ENCODE assay signal across 19 cellular contexts in the genomic region with DNA sequence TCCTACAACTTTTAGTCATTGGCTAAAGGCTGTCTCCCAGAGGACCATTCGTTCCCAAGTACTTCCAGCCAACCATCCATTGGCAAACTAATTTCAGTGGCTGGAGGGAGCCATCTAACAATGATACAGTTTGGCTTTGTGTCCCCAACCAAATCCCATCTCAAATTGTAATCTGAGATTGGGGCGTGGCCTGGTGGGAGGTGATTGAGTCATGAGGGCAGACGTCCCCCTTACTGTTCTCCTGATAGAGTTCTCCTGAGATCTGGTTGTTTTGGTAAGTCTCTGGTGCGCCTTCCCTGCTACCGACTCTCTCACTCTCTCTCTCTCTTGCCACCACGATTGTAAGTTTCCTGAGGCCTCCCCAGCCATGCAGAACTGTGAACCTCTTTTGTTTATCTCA.
"Had no signal": no experiment of that assay in that cellular context is flagged by ENCODE, and none has a peak within 500 bp of the region (broad histone marks: within the 10 kb centered on the region; RNA-seq: fewer than 3 reads in every experiment).

No MANE protein-coding gene starts in this region.

- H3K27ac Mint-ChIP-seq: activated CD4-positive, alpha-beta T cell treated with anti-CD3 and anti-CD28 coated beads, Interleukin-2, amount 10 ng/mL, durations not matched to agents 7 days and 5 days; activated naive CD8-positive, alpha-beta T cell treated with anti-CD3 and anti-CD28 coated beads for 36 hours; activated T-helper 1 cell treated with anti-CD3 and anti-CD28 coated beads, Interleukin-12 subunit alpha, Interleukin-12 subunit beta, Interleukin-2, Interleukin-4 antibody, amounts not matched to agents 30 ng/mL and 10 ng/mL and 1 ng/mL, durations not matched to agents 14 hours and 24 hours and 36 hours; immature natural killer cell; nephron progenitor cell had no signal

- H3K4me3 ChIP-seq: coronary artery, prostate gland, transverse colon, vagina had no signal

- H3K9me3 ChIP-seq: prostate gland, transverse colon, vagina had no signal

- H3K36me3 ChIP-seq: brain microvascular endothelial cell, prostate gland, transverse colon, vagina had no signal

- FAIRE-seq: small intestine had no signal

- H3K36me3 Mint-ChIP-seq: immature natural killer cell had no signal

- H3K27me3 Mint-ChIP-seq: activated CD4-positive, alpha-beta T cell treated with anti-CD3 and anti-CD28 coated beads, Interleukin-2, amount 10 ng/mL, durations not matched to agents 7 days and 5 days; activated naive CD8-positive, alpha-beta T cell treated with anti-CD3 and anti-CD28 coated beads for 36 hours had no signal

- H3K27me3 ChIP-seq: brain microvascular endothelial cell, transverse colon, vagina had no signal

- ATAC-seq: esophagus mucosa, right cardiac atrium had no signal

- H3K4me1 Mint-ChIP-seq: central memory CD8-positive, alpha-beta T cell; nephron progenitor cell had no signal

- H3K4me3 Mint-ChIP-seq: activated CD4-positive, alpha-beta T cell treated with anti-CD3 and anti-CD28 coated beads, Interleukin-2, amount 10 ng/mL, durations not matched to agents 7 days and 5 days; activated naive CD8-positive, alpha-beta T cell treated with anti-CD3 and anti-CD28 coated beads for 36 hours; activated T-helper 1 cell treated with anti-CD3 and anti-CD28 coated beads, Interleukin-12 subunit alpha, Interleukin-12 subunit beta, Interleukin-2, Interleukin-4 antibody, amounts not matched to agents 30 ng/mL and 10 ng/mL and 1 ng/mL, durations not matched to agents 14 hours and 24 hours and 36 hours; central memory CD8-positive, alpha-beta T cell; immature natural killer cell; nephron progenitor cell had no signal

- DNase-seq: activated CD4-positive, alpha-beta T cell treated with anti-CD3 and anti-CD28 coated beads, Interleukin-2, amount 10 ng/mL, durations not matched to agents 7 days and 5 days; activated naive CD8-positive, alpha-beta T cell treated with anti-CD3 and anti-CD28 coated beads for 36 hours; brain microvascular endothelial cell; foreskin fibroblast; glutamatergic neuron; immature natural killer cell; nephron progenitor cell; right cardiac atrium; stimulated activated CD4-positive, alpha-beta T cell treated with anti-CD3 and anti-CD28 coated beads, Interleukin-4, amount 100 ng/mL, for 24 hours; stimulated activated naive CD4-positive, alpha-beta T cell treated with Interleukin-2 at 50 U/mL for 16 hours; substantia nigra; transverse colon had no signal

- H3K9me3 Mint-ChIP-seq: central memory CD8-positive, alpha-beta T cell; immature natural killer cell had no signal

- H3K27ac ChIP-seq: brain microvascular endothelial cell, coronary artery, prostate gland, transverse colon, vagina had no signal

- H3K4me1 ChIP-seq: prostate gland, transverse colon, vagina had no signal
